ENCODE assay signal across 23 cellular contexts in the genomic region with DNA sequence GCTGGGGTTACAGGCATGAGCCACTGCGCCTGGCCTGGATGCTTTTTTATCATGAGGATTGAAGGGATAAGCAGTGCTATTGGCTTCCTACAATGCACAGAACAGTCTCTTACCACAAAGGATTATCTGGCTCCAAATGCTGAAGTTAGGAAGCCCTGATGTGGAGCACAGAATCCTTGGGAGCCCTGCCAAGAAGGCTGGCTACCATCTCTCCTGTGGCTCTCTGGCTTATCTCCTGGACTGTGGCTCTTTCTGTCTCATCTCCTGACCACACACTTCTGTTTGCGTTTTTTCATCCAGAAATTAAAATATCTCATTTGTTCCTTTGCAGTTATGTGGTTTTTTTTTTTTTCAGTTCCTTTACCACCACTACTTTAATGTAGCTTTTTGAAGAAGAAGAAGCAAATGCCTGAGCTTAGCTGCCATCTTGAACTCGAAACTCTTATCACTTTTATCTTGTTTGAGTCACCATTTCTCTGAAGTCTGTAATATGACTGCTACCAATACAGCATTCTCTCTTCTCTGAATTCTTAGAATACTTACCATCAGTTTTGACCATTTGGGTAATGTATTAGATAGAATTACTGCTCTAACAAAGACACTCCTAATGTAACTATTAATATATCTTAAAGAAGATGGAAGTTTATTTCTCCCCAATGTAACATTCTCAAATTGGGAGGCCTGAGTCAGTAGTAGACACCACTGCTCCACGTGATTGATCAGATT.
DNase-seq lines count a peak whose midpoint lies in the region; ATAC-seq and TF ChIP-seq lines count a peak whose summit lies in the region.
"Had no signal": no experiment of that assay in that cellular context is flagged by ENCODE, and none has a peak within 500 bp of the region (broad histone marks: within the 10 kb centered on the region; RNA-seq: fewer than 3 reads in every experiment).

No MANE protein-coding gene starts in this region.

- WGBS in adrenal gland, 4 donors: 54 to 67% (median 64%) methylated on average over 4 of the region's 4 CpGs

- intact Hi-C loops in adrenal gland (cut with DNase I): no loop called here

- H3K4me1 ChIP-seq in BE2C: peaks cover 10% of the 10 kb centered on the region
- no peaks in the 10 kb centered on the region for H3K4me1 ChIP-seq in adrenal gland (replicated peaks in 1 of 2)
- H3K4me1 ChIP-seq: lower lobe of right lung, prostate gland, vagina had no signal

- H3K9me3 ChIP-seq in BE2C (no peaks in the 10 kb centered on the region), adrenal gland (replicated peaks in 1 of 3) (no peaks in the 10 kb centered on the region)
- H3K9me3 ChIP-seq: lower lobe of right lung, prostate gland, vagina had no signal

- ATAC-seq in HG03095 (IDR thresholded peaks at IDR 0.05; ENCODE audit: unreplicated experiment): no peak
- ATAC-seq in HG03108 (IDR thresholded peaks at IDR 0.05; ENCODE audit: unreplicated experiment): no peak
- ATAC-seq: lower lobe of right lung; naive thymus-derived CD8-positive, alpha-beta T cell had no signal

- TF ChIP-seq CTCF in BE2C (IDR thresholded peaks at IDR 0.05; ENCODE audit: low read depth, low read length) (no peak), adrenal gland (IDR thresholded peaks at IDR 0.05) (no peak), mesothelial cell of epicardium (IDR thresholded peaks at IDR 0.05; ENCODE audit: unreplicated experiment) (no peak)

- TF ChIP-seq POLR2A in adrenal gland (IDR thresholded peaks at IDR 0.05): no peak

- no peak overlapping the region for H3K4me3 ChIP-seq in BE2C (ENCODE audit: low read depth, low read length)
- H3K4me3 ChIP-seq in adrenal gland: no peak overlapping the region
- H3K4me3 ChIP-seq: lower lobe of right lung, prostate gland, vagina had no signal

- no peaks in the 10 kb centered on the region for H3K36me3 ChIP-seq in BE2C
- H3K36me3 ChIP-seq in adrenal gland (replicated peaks in 1 of 2): no peaks in the 10 kb centered on the region
- H3K36me3 ChIP-seq: lower lobe of right lung, prostate gland, vagina had no signal

- no peak overlapping the region for H3K27ac ChIP-seq in adrenal gland
- H3K27ac ChIP-seq: lower lobe of right lung, prostate gland, vagina had no signal

- peaks cover 9% of the 10 kb centered on the region for H3K4me1 Mint-ChIP-seq in mesothelial cell of epicardium
- H3K4me1 Mint-ChIP-seq: activated CD4-positive, alpha-beta T cell treated with anti-CD3 and anti-CD28 coated beads, Interleukin-2, amount 10 ng/mL, durations not matched to agents 24 days and 14 days; CD14-positive monocyte; endodermal cell; naive thymus-derived CD8-positive, alpha-beta T cell had no signal

- no peaks in the 10 kb centered on the region for H3K36me3 Mint-ChIP-seq in mesothelial cell of epicardium
- H3K36me3 Mint-ChIP-seq: CD14-positive monocyte; IgD-negative memory B cell; naive thymus-derived CD8-positive, alpha-beta T cell had no signal

- DNase-seq in BE2C (peak; percentile 49), NCI-H446 treated with DMSO at 0.1 percent for 48 hours (lab: John Stamatoyannopoulos, UW) (peak; percentile 7), adrenal gland (peak; percentile 50 to 85 (median 78)), mesothelial cell of epicardium (ENCODE audit: low spot score in 2 of 2, unreplicated experiment in 2 of 2) (no peak), nucleus accumbens (lab: John Stamatoyannopoulos, UW) (no peak), DMS153 (lab: John Stamatoyannopoulos, UW) (no peak)
- DNase-seq: activated CD4-positive, alpha-beta T cell treated with anti-CD3 and anti-CD28 coated beads, Interleukin-2, amount 10 ng/mL, durations not matched to agents 24 days and 14 days; activated effector memory CD4-positive, alpha-beta T cell treated with anti-CD3 and anti-CD28 coated beads, Interleukin-2, amount 50 U/mL, for 16 hours; amniotic stem cell; DMS79; endodermal cell; islet precursor cell; lower lobe of right lung; naive thymus-derived CD8-positive, alpha-beta T cell; NCI-H1694 treated with DMSO at 0.1 percent for 48 hours; NCI-H345; SW 1271 had no signal

- H3K9me3 Mint-ChIP-seq in mesothelial cell of epicardium: peaks cover 13% of the 10 kb centered on the region
- H3K9me3 Mint-ChIP-seq: endodermal cell had no signal

- H3K27me3 Mint-ChIP-seq in mesothelial cell of epicardium (ENCODE audit: low read depth): no peaks in the 10 kb centered on the region
- H3K27me3 Mint-ChIP-seq: activated CD4-positive, alpha-beta T cell treated with anti-CD3 and anti-CD28 coated beads, Interleukin-2, amount 10 ng/mL, durations not matched to agents 24 days and 14 days; naive thymus-derived CD8-positive, alpha-beta T cell had no signal

- no peak overlapping the region for H3K4me3 Mint-ChIP-seq in mesothelial cell of epicardium
- H3K4me3 Mint-ChIP-seq: activated CD4-positive, alpha-beta T cell treated with anti-CD3 and anti-CD28 coated beads, Interleukin-2, amount 10 ng/mL, durations not matched to agents 24 days and 14 days; CD14-positive monocyte; endodermal cell; IgD-negative memory B cell; naive thymus-derived CD8-positive, alpha-beta T cell had no signal

- H3K27ac Mint-ChIP-seq in mesothelial cell of epicardium: peak overlapping the region; percentile 58
- H3K27ac Mint-ChIP-seq: activated CD4-positive, alpha-beta T cell treated with anti-CD3 and anti-CD28 coated beads, Interleukin-2, amount 10 ng/mL, durations not matched to agents 24 days and 14 days; CD14-positive monocyte; endodermal cell; IgD-negative memory B cell had no signal

- no peaks in the 10 kb centered on the region for H3K27me3 ChIP-seq in BE2C
- H3K27me3 ChIP-seq in adrenal gland: no peaks in the 10 kb centered on the region
- H3K27me3 ChIP-seq: vagina had no signal

Comparison
In these comparisons a context has a peak if more than half of its experiments do, and no peak if none do; other contexts are left out.
1. DNase-seq: peak in BE2C (single experiment), NCI-H446 treated with DMSO at 0.1 percent for 48 hours (single experiment) and adrenal gland (7 of 7); none in mesothelial cell of epicardium (0 of 2), nucleus accumbens (0 of 56) and DMS153 (single experiment).